1 cellular context compared by ENCODE assay signal in the genomic region with DNA sequence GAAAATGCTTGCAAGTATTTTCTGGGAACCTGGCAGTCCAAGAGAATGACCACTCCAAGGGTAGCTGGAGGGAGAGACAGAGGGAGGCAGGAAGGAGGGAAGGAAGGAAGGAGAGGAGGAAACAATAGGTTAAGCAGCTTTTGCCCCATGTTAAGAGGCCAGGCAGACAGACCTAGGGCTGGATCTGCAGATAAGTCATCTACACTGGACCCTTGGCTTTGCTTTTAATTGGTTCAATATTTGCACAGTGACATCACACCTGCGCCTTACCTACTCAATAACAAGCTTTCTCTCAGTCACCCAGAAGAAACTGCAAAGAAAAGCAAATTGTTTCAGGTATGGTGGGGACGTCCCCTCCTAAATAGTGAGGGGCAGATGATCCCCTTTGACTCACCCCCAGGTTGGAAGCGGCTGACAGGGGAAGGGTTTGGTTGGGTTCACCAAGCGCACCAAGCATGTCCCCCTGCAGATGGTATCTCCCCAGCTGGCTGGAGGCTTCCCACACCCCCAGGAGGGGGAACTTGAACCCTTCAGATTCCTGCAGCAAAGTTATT.
TF ChIP-seq lines count a peak whose summit lies in the region.

No MANE protein-coding gene starts in this region.

TF ChIP-seq in HepG2, 621 proteins besides CTCF, POLR2A, EP300 and RAD21 (continued from another document and continues in another):
- TF ChIP-seq ZNF530 (CRISPR knock-in tag; IDR thresholded peaks at IDR 0.05; ENCODE audit: low read depth) = no peak
- peak; percentile 33; the same call in 1 of the 2 replicates for TF ChIP-seq FOXO1 (CRISPR knock-in tag; IDR thresholded peaks at IDR 0.05)
- no peak for TF ChIP-seq ZNF136 (CRISPR knock-in tag; IDR thresholded peaks at IDR 0.05; ENCODE audit: low read depth)
- TF ChIP-seq, protein P1, sequence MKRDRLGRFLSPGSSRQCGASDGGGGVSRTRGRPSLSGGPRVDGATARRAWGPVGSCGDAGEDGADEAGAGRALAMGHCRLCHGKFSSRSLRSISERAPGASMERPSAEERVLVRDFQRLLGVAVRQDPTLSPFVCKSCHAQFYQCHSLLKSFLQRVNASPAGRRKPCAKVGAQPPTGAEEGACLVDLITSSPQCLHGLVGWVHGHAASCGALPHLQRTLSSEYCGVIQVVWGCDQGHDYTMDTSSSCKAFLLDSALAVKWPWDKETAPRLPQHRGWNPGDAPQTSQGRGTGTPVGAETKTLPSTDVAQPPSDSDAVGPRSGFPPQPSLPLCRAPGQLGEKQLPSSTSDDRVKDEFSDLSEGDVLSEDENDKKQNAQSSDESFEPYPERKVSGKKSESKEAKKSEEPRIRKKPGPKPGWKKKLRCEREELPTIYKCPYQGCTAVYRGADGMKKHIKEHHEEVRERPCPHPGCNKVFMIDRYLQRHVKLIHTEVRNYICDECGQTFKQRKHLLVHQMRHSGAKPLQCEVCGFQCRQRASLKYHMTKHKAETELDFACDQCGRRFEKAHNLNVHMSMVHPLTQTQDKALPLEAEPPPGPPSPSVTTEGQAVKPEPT (CRISPR knock-in tag; IDR thresholded peaks at IDR 0.05; ENCODE audit: low read depth) = no peak
- no peak for TF ChIP-seq ZBTB42 (CRISPR knock-in tag; IDR thresholded peaks at IDR 0.05)
- no peak for TF ChIP-seq ZNF160 (CRISPR knock-in tag; IDR thresholded peaks at IDR 0.05)
- TF ChIP-seq, protein P2, sequence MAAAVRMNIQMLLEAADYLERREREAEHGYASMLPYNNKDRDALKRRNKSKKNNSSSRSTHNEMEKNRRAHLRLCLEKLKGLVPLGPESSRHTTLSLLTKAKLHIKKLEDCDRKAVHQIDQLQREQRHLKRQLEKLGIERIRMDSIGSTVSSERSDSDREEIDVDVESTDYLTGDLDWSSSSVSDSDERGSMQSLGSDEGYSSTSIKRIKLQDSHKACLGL (CRISPR knock-in tag; IDR thresholded peaks at IDR 0.05) = no peak
- TF ChIP-seq, protein P3, sequence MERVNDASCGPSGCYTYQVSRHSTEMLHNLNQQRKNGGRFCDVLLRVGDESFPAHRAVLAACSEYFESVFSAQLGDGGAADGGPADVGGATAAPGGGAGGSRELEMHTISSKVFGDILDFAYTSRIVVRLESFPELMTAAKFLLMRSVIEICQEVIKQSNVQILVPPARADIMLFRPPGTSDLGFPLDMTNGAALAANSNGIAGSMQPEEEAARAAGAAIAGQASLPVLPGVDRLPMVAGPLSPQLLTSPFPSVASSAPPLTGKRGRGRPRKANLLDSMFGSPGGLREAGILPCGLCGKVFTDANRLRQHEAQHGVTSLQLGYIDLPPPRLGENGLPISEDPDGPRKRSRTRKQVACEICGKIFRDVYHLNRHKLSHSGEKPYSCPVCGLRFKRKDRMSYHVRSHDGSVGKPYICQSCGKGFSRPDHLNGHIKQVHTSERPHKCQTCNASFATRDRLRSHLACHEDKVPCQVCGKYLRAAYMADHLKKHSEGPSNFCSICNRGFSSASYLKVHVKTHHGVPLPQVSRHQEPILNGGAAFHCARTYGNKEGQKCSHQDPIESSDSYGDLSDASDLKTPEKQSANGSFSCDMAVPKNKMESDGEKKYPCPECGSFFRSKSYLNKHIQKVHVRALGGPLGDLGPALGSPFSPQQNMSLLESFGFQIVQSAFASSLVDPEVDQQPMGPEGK (CRISPR knock-in tag; IDR thresholded peaks at IDR 0.05) = peak; percentile 45
- no peak for TF ChIP-seq ELF4 (CRISPR knock-in tag; IDR thresholded peaks at IDR 0.05; ENCODE audit: borderline replicate concordance)
- TF ChIP-seq, protein P4, sequence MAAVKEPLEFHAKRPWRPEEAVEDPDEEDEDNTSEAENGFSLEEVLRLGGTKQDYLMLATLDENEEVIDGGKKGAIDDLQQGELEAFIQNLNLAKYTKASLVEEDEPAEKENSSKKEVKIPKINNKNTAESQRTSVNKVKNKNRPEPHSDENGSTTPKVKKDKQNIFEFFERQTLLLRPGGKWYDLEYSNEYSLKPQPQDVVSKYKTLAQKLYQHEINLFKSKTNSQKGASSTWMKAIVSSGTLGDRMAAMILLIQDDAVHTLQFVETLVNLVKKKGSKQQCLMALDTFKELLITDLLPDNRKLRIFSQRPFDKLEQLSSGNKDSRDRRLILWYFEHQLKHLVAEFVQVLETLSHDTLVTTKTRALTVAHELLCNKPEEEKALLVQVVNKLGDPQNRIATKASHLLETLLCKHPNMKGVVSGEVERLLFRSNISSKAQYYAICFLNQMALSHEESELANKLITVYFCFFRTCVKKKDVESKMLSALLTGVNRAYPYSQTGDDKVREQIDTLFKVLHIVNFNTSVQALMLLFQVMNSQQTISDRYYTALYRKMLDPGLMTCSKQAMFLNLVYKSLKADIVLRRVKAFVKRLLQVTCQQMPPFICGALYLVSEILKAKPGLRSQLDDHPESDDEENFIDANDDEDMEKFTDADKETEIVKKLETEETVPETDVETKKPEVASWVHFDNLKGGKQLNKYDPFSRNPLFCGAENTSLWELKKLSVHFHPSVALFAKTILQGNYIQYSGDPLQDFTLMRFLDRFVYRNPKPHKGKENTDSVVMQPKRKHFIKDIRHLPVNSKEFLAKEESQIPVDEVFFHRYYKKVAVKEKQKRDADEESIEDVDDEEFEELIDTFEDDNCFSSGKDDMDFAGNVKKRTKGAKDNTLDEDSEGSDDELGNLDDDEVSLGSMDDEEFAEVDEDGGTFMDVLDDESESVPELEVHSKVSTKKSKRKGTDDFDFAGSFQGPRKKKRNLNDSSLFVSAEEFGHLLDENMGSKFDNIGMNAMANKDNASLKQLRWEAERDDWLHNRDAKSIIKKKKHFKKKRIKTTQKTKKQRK (IDR thresholded peaks at IDR 0.05; ENCODE audit: low read length) = no peak
- no peak for TF ChIP-seq NAIF1 (CRISPR knock-in tag; IDR thresholded peaks at IDR 0.05; ENCODE audit: borderline replicate concordance)
- TF ChIP-seq ZNF235 (CRISPR knock-in tag; IDR thresholded peaks at IDR 0.05; ENCODE audit: borderline replicate concordance) = no peak
- TF ChIP-seq ZBTB3 (CRISPR knock-in tag; IDR thresholded peaks at IDR 0.05; ENCODE audit: borderline replicate concordance, low read depth) = no peak
- TF ChIP-seq ZNF816 (CRISPR knock-in tag; IDR thresholded peaks at IDR 0.05; ENCODE audit: borderline replicate concordance) = no peak
- no peak for TF ChIP-seq ZBTB25 (CRISPR knock-in tag; IDR thresholded peaks at IDR 0.05)
- no peak for TF ChIP-seq CENPBD1 (CRISPR knock-in tag; IDR thresholded peaks at IDR 0.05; ENCODE audit: borderline replicate concordance, low read depth)
- TF ChIP-seq ZNF709 (CRISPR knock-in tag; IDR thresholded peaks at IDR 0.05) = no peak
- TF ChIP-seq BHLHE40 (IDR thresholded peaks at IDR 0.05; ENCODE audit: low read length) = no peak
- no peak for TF ChIP-seq RARG (CRISPR knock-in tag; IDR thresholded peaks at IDR 0.05; ENCODE audit: low read depth)
- TF ChIP-seq THAP11 (CRISPR knock-in tag; IDR thresholded peaks at IDR 0.05) = peak; percentile 18; the same call in 1 of the 2 replicates
- no peak for TF ChIP-seq AHR (CRISPR knock-in tag; IDR thresholded peaks at IDR 0.05)
- no peak for TF ChIP-seq ADNP (CRISPR knock-in tag; IDR thresholded peaks at IDR 0.05)
- TF ChIP-seq, protein P5, sequence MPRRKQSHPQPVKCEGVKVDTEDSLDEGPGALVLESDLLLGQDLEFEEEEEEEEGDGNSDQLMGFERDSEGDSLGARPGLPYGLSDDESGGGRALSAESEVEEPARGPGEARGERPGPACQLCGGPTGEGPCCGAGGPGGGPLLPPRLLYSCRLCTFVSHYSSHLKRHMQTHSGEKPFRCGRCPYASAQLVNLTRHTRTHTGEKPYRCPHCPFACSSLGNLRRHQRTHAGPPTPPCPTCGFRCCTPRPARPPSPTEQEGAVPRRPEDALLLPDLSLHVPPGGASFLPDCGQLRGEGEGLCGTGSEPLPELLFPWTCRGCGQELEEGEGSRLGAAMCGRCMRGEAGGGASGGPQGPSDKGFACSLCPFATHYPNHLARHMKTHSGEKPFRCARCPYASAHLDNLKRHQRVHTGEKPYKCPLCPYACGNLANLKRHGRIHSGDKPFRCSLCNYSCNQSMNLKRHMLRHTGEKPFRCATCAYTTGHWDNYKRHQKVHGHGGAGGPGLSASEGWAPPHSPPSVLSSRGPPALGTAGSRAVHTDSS (CRISPR knock-in tag; conservative IDR thresholded peaks at IDR 0.05) = no peak
- no peak for TF ChIP-seq BCLAF1 (IDR thresholded peaks at IDR 0.05)
- TF ChIP-seq MTF2 (CRISPR knock-in tag; IDR thresholded peaks at IDR 0.05; ENCODE audit: borderline replicate concordance) = no peak
- no peak for TF ChIP-seq ZNF224 (CRISPR knock-in tag; IDR thresholded peaks at IDR 0.05)
- no peak for TF ChIP-seq ZMYM4 (CRISPR knock-in tag; IDR thresholded peaks at IDR 0.05)
- no peak for TF ChIP-seq ZNF382 (CRISPR knock-in tag; IDR thresholded peaks at IDR 0.05; ENCODE audit: borderline replicate concordance)
- no peak for TF ChIP-seq ZSCAN20 (CRISPR knock-in tag; IDR thresholded peaks at IDR 0.05; ENCODE audit: borderline replicate concordance)
- no peak for TF ChIP-seq MXI1 (IDR thresholded peaks at IDR 0.05; ENCODE audit: borderline replicate concordance, low read depth, low read length)
- no peak for TF ChIP-seq FIP1L1 (IDR thresholded peaks at IDR 0.05; ENCODE audit: borderline replicate concordance, insufficient read depth, low read depth, low read length)
- peak; percentile 42; the same call in 1 of the 2 replicates for TF ChIP-seq BCL6 (CRISPR knock-in tag; IDR thresholded peaks at IDR 0.05)
- TF ChIP-seq ZBTB8A (CRISPR knock-in tag; IDR thresholded peaks at IDR 0.05; ENCODE audit: borderline replicate concordance, low read depth) = no peak
- TF ChIP-seq PREB (CRISPR knock-in tag; IDR thresholded peaks at IDR 0.05) = no peak
- no peak for TF ChIP-seq ZC3H4 (CRISPR knock-in tag; IDR thresholded peaks at IDR 0.05; ENCODE audit: borderline replicate concordance)
- no peak for TF ChIP-seq KLF9 (CRISPR knock-in tag; IDR thresholded peaks at IDR 0.05; ENCODE audit: low read depth)
- TF ChIP-seq NFIC (IDR thresholded peaks at IDR 0.05; ENCODE audit: low read length) = no peak
- no peak for TF ChIP-seq NR2F2 (IDR thresholded peaks at IDR 0.05; ENCODE audit: borderline replicate concordance, low read depth)
- no peak for TF ChIP-seq ETS1 (CRISPR knock-in tag; IDR thresholded peaks at IDR 0.05)
- no peak for TF ChIP-seq ZIK1 (CRISPR knock-in tag; IDR thresholded peaks at IDR 0.05; ENCODE audit: borderline replicate concordance, low read depth)
- peak; percentile 46; the same call in 1 of the 2 replicates for TF ChIP-seq DPF2 (CRISPR knock-in tag; IDR thresholded peaks at IDR 0.05; ENCODE audit: borderline replicate concordance, low read depth)
- TF ChIP-seq, protein P6, sequence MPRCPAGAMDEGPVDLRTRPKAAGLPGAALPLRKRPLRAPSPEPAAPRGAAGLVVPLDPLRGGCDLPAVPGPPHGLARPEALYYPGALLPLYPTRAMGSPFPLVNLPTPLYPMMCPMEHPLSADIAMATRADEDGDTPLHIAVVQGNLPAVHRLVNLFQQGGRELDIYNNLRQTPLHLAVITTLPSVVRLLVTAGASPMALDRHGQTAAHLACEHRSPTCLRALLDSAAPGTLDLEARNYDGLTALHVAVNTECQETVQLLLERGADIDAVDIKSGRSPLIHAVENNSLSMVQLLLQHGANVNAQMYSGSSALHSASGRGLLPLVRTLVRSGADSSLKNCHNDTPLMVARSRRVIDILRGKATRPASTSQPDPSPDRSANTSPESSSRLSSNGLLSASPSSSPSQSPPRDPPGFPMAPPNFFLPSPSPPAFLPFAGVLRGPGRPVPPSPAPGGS (CRISPR knock-in tag; IDR thresholded peaks at IDR 0.05) = no peak
- TF ChIP-seq NFKB2 (CRISPR knock-in tag; IDR thresholded peaks at IDR 0.05; ENCODE audit: borderline replicate concordance) = no peak
- TF ChIP-seq KLF13 (CRISPR knock-in tag; IDR thresholded peaks at IDR 0.05) = no peak
- no peak for TF ChIP-seq GLI4 (CRISPR knock-in tag; IDR thresholded peaks at IDR 0.05; ENCODE audit: borderline replicate concordance)
